26 cellular contexts compared by ENCODE assay signal in genomic region chrX:45727761-45728160, GRCh38.
DNase-seq lines count a peak whose midpoint lies in the region; ATAC-seq, FAIRE-seq and TF ChIP-seq lines count a peak whose summit lies in the region.
"Had no signal": no experiment of that assay in that cellular context is flagged by ENCODE, and none has a peak within 500 bp of the region (broad histone marks: within the 10 kb centered on the region; RNA-seq: fewer than 3 reads in every experiment).

No MANE protein-coding gene starts in this region.

- no peak overlapping the region for H3K4me2 ChIP-seq in SK-N-SH
- H3K4me2 ChIP-seq in GM23338, result 0 out of 2 replicates have a peak overlapping the region, but pooled peaks have one; percentile 38
- H3K4me2 ChIP-seq in endothelial cell of umbilical vein (ENCODE audit: insufficient read depth, low read length), result no peak overlapping the region
- H3K4me2 ChIP-seq: BLaER1 had no signal

- H3K36me3 ChIP-seq in SK-N-SH (replicated peaks in 1 of 2; ENCODE audit: control insufficient read depth in 1 of 2, insufficient read depth in 2 of 2, low read length in 1 of 2), result peaks cover 0 to 4% of the 10 kb centered on the region in 2 experiments
- no peaks in the 10 kb centered on the region for H3K36me3 ChIP-seq in GM23338 (ENCODE audit: insufficient read depth)
- H3K36me3 ChIP-seq in endothelial cell of umbilical vein (ENCODE audit: control insufficient read depth in 2 of 2, extremely low read depth in 1 of 2, insufficient read depth in 2 of 2, low read length in 2 of 2), result no peaks in the 10 kb centered on the region
- H3K36me3 ChIP-seq: BE2C, BLaER1 had no signal

- no peak overlapping the region for H3K9ac ChIP-seq in SK-N-SH
- no peak overlapping the region for H3K9ac ChIP-seq in endothelial cell of umbilical vein (replicated peaks; ENCODE audit: extremely low read depth, insufficient read depth, low read length)
- H3K9ac ChIP-seq: BLaER1 had no signal

- H4K20me1 ChIP-seq in SK-N-SH (ENCODE audit: insufficient read depth) (no peaks in the 10 kb centered on the region), GM23338 (replicated peaks; ENCODE audit: insufficient read depth) (no peaks in the 10 kb centered on the region), endothelial cell of umbilical vein (replicated peaks; ENCODE audit: control insufficient read depth, extremely low read depth, insufficient read depth, low read length) (no peaks in the 10 kb centered on the region)
- H4K20me1 ChIP-seq: BLaER1 had no signal

- H3K4me1 ChIP-seq in SK-N-SH (ENCODE audit: control insufficient read depth in 1 of 2, insufficient read depth in 2 of 2, low read depth in 1 of 2, low read length in 1 of 2) (no peaks in the 10 kb centered on the region; a peak in 1 of 4 replicates), GM23338 (ENCODE audit: insufficient read depth) (0 out of 2 replicates have a peak, but pooled peaks cover 10% of the 10 kb centered on the region), endothelial cell of umbilical vein (ENCODE audit: control insufficient read depth, extremely low read depth, insufficient read depth, low read length) (peaks cover 17% of the 10 kb centered on the region)
- H3K4me1 ChIP-seq: BE2C had no signal

- H3K79me2 ChIP-seq in SK-N-SH (ENCODE audit: insufficient read depth), result peaks cover 25% of the 10 kb centered on the region
- no peaks in the 10 kb centered on the region for H3K79me2 ChIP-seq in GM23338 (replicated peaks; ENCODE audit: insufficient read depth)
- no peaks in the 10 kb centered on the region for H3K79me2 ChIP-seq in endothelial cell of umbilical vein (ENCODE audit: control insufficient read depth, insufficient read depth, low read length)

- H3K4me3 ChIP-seq in SK-N-SH (ENCODE audit: low read depth in 2 of 2, low read length in 1 of 2) (no peak overlapping the region), GM23338 (no peak overlapping the region), endothelial cell of umbilical vein (replicated peaks in 1 of 3; ENCODE audit: insufficient read depth in 1 of 3, low read depth in 1 of 3, low read length in 3 of 3) (no peak overlapping the region)
- H3K4me3 ChIP-seq: BLaER1, GM12878 had no signal

- TF ChIP-seq CTCF in SK-N-SH (IDR thresholded peaks at IDR 0.05) (no peak), GM23338 (conservative IDR thresholded peaks at IDR 0.05; ENCODE audit: low read depth in 2 of 2) (no peak), endothelial cell of umbilical vein (IDR thresholded peaks at IDR 0.05; ENCODE audit: extremely low read depth in 1 of 2, insufficient read depth in 1 of 2, low read depth in 1 of 2, low read length in 2 of 2) (no peak)

- H3K27me3 ChIP-seq in SK-N-SH (ENCODE audit: insufficient read depth), result no peaks in the 10 kb centered on the region
- no peaks in the 10 kb centered on the region for H3K27me3 ChIP-seq in GM23338 (ENCODE audit: insufficient read depth)
- H3K27me3 ChIP-seq in endothelial cell of umbilical vein (ENCODE audit: control insufficient read depth in 2 of 2, insufficient read depth in 2 of 2, low read length in 2 of 2), result no peaks in the 10 kb centered on the region
- H3K27me3 ChIP-seq: BE2C, BLaER1 had no signal

- H2AFZ ChIP-seq in SK-N-SH (ENCODE audit: low read depth) (no peak overlapping the region), GM23338 (no peak overlapping the region), endothelial cell of umbilical vein (ENCODE audit: low read depth, low read length) (no peak overlapping the region)

- intact Hi-C loops in endothelial cell of umbilical vein (cut with micrococcal nuclease), result loop anchor here (2.0 kb wide), 1 partner anchor 17 kb away; no protein-coding TSS in a partner anchor

- H3K4me1 Mint-ChIP-seq in GM23338, result peaks cover 7% of the 10 kb centered on the region
- H3K4me1 Mint-ChIP-seq: CD4-positive, alpha-beta memory T cell; CD4-positive, CD25-positive, alpha-beta regulatory T cell; CD8-positive, alpha-beta memory T cell had no signal

- H3K27ac Mint-ChIP-seq in GM23338, result no peak overlapping the region
- H3K27ac Mint-ChIP-seq: CD14-positive monocyte; CD4-positive, alpha-beta memory T cell; CD4-positive, CD25-positive, alpha-beta regulatory T cell had no signal

- dilution Hi-C loops in endothelial cell of umbilical vein (cut with MboI; ENCODE audit: extremely low pct_ligation_motif_present, low sequenced_read_pairs), result no loop called here

- ATAC-seq in SK-N-SH treated with all-trans-retinoic acid at 6 μM for 48 hours, result no peak
- ATAC-seq in GM23338, result no peak
- ATAC-seq in HG03159 (IDR thresholded peaks at IDR 0.05; ENCODE audit: unreplicated experiment), result no peak
- ATAC-seq: GM12878 had no signal

- 43% methylated on average over 1 of the region's 1 CpG for WGBS in SK-N-SH (ENCODE audit: low lambda C conversion rate)

- POLR2A ChIA-PET in SK-N-SH (lab: Yijun Ruan, JAX) (no interaction called here), endothelial cell of umbilical vein (lab: Charles Lee) (no interaction called here)

- TF ChIP-seq POLR2A in endothelial cell of umbilical vein (IDR thresholded peaks at IDR 0.05; ENCODE audit: low read depth, low read length), result no peak

- DNase-seq in SK-N-SH (no peak), GM23338 (ENCODE audit: low spot score) (no peak), endothelial cell of umbilical vein (ENCODE audit: low read depth, low spot score) (peak; percentile 57), SKM-1 (lab: John Stamatoyannopoulos, UW; ENCODE audit: unreplicated experiment) (no peak), NCI-H1417 (lab: John Stamatoyannopoulos, UW) (no peak)
- DNase-seq: ACHN; BE2C; C1 segment of cervical spinal cord; CD4-positive, alpha-beta memory T cell; CD4-positive, CD25-positive, alpha-beta regulatory T cell; CD8-positive, alpha-beta memory T cell; COR-L47; DMS 273 treated with DMSO at 0.1 percent for 48 hours; DMS153; DMS53; DMS79; DND-41; EL; GDM1 had no signal

- no TSS peak for BruUV-seq in endothelial cell of umbilical vein (replicated peaks; lab: Mats Ljungman, UMichigan)

- peak; percentile 74 for FAIRE-seq in endothelial cell of umbilical vein (lab: Jason Lieb, UNC)
- FAIRE-seq: GM12878, GM19239 had no signal

- no peak for TF ChIP-seq RAD21 in SK-N-SH (IDR thresholded peaks at IDR 0.05; ENCODE audit: low read length)

- H3K27me3 Mint-ChIP-seq in GM23338 (ENCODE audit: insufficient read depth, low read depth, poor library complexity), result no peaks in the 10 kb centered on the region
- H3K27me3 Mint-ChIP-seq: CD4-positive, alpha-beta memory T cell; CD4-positive, CD25-positive, alpha-beta regulatory T cell had no signal

- H3K9me2 ChIP-seq in SK-N-SH (no peaks in the 10 kb centered on the region), GM23338 (ENCODE audit: insufficient read depth) (no peaks in the 10 kb centered on the region)

- H3K9me1 ChIP-seq in endothelial cell of umbilical vein (replicated peaks; ENCODE audit: control insufficient read depth, extremely low read depth, insufficient read depth, low read length), result no peaks in the 10 kb centered on the region

- no peak for TF ChIP-seq EP300 in SK-N-SH (IDR thresholded peaks at IDR 0.05; ENCODE audit: borderline replicate concordance in 1 of 2, low read depth in 1 of 2, low read length in 1 of 2)

- H3K36me3 Mint-ChIP-seq in GM23338 (ENCODE audit: low read depth), result no peaks in the 10 kb centered on the region
- H3K36me3 Mint-ChIP-seq: CD14-positive monocyte; CD4-positive, alpha-beta memory T cell; CD4-positive, CD25-positive, alpha-beta regulatory T cell; CD8-positive, alpha-beta memory T cell had no signal

- peaks cover 23% of the 10 kb centered on the region for H3F3A ChIP-seq in SK-N-SH (replicated peaks; ENCODE audit: insufficient read depth)
- H3F3A ChIP-seq in GM23338 (replicated peaks; ENCODE audit: low read depth), result no peaks in the 10 kb centered on the region

- H3K27ac ChIP-seq in SK-N-SH (ENCODE audit: low read depth in 2 of 2, low read length in 1 of 2) (peak overlapping the region; percentile 9 to 62; a peak in 2 of 4 replicates), GM23338 (ENCODE audit: low read depth) (no peak overlapping the region), endothelial cell of umbilical vein (ENCODE audit: insufficient read depth, low read depth, low read length) (peak overlapping the region; percentile 42)
- H3K27ac ChIP-seq: 22Rv1, BLaER1 had no signal

- H3K9me3 Mint-ChIP-seq in GM23338, result no peaks in the 10 kb centered on the region
- H3K9me3 Mint-ChIP-seq: CD14-positive monocyte; CD4-positive, alpha-beta memory T cell; CD8-positive, alpha-beta memory T cell had no signal

- CTCF ChIA-PET in SK-N-SH (lab: Yijun Ruan, JAX) (no interaction called here), endothelial cell of umbilical vein (lab: Charles Lee) (interaction anchor here (1.0 kb wide), 1 partner anchor 18 kb away, joined by 4 read pairs; no protein-coding TSS in a partner anchor)

- H3K4me3 Mint-ChIP-seq in GM23338, result no peak overlapping the region
- H3K4me3 Mint-ChIP-seq: CD14-positive monocyte; CD4-positive, alpha-beta memory T cell; CD8-positive, alpha-beta memory T cell had no signal

- no peaks in the 10 kb centered on the region for H3K9me3 ChIP-seq in SK-N-SH
- no peaks in the 10 kb centered on the region for H3K9me3 ChIP-seq in endothelial cell of umbilical vein (replicated peaks; ENCODE audit: control insufficient read depth, insufficient read depth, low read length)
- H3K9me3 ChIP-seq: BE2C, BLaER1 had no signal

TF ChIP-seq in SK-N-SH, 30 proteins besides CTCF, POLR2A, EP300 and RAD21 (continues in another document):
- no peak for TF ChIP-seq FOSL2 (IDR thresholded peaks at IDR 0.05; ENCODE audit: borderline replicate concordance, low read depth)
- no peak for TF ChIP-seq MAX (IDR thresholded peaks at IDR 0.05; ENCODE audit: low read depth)

TF ChIP-seq in SK-N-SH treated with all-trans-retinoic acid at 6 μM for 48 hours, 23 proteins besides CTCF, POLR2A, EP300 and RAD21:
- TF ChIP-seq BACH2 (CRISPR knock-in tag; IDR thresholded peaks at IDR 0.05; ENCODE audit: borderline replicate concordance), result no peak
- TF ChIP-seq TCF4 (CRISPR knock-in tag; IDR thresholded peaks at IDR 0.05; ENCODE audit: borderline replicate concordance), result no peak
- TF ChIP-seq ESRRG (CRISPR knock-in tag; IDR thresholded peaks at IDR 0.05), result no peak
- TF ChIP-seq ZNF70 (CRISPR knock-in tag; IDR thresholded peaks at IDR 0.05), result no peak
- no peak for TF ChIP-seq RARB (CRISPR knock-in tag; IDR thresholded peaks at IDR 0.05)

TF ChIP-seq in GM23338, 12 proteins besides CTCF, POLR2A, EP300 and RAD21:
- no peak for TF ChIP-seq CREB1 (CRISPR knock-in tag; IDR thresholded peaks at IDR 0.05; ENCODE audit: low read depth)

TF ChIP-seq in endothelial cell of umbilical vein, 7 proteins besides CTCF, POLR2A, EP300 and RAD21 (continues in another document):
- no peak for TF ChIP-seq MAX (IDR thresholded peaks at IDR 0.05; ENCODE audit: insufficient read depth, insufficient read length)
- no peak for TF ChIP-seq POLR2AphosphoS5 (IDR thresholded peaks at IDR 0.05; ENCODE audit: insufficient read depth, low read depth, low read length)
- no peak for TF ChIP-seq FOS (IDR thresholded peaks at IDR 0.05; ENCODE audit: borderline replicate concordance, insufficient read depth, low read length)
- TF ChIP-seq JUN (IDR thresholded peaks at IDR 0.05; ENCODE audit: borderline replicate concordance, insufficient read depth, insufficient read length, low read depth), result no peak
- no peak for TF ChIP-seq GATA2 (IDR thresholded peaks at IDR 0.05; ENCODE audit: insufficient read depth, insufficient read length, low read depth, low read length)
